25 cellular contexts compared by ENCODE assay signal in genomic region chr12:18888062-18888461, GRCh38.
DNase-seq lines count a peak whose midpoint lies in the region; ATAC-seq, FAIRE-seq and TF ChIP-seq lines count a peak whose summit lies in the region.
"Had no signal": no experiment of that assay in that cellular context is flagged by ENCODE, and none has a peak within 500 bp of the region (broad histone marks: within the 10 kb centered on the region; RNA-seq: fewer than 3 reads in every experiment).

No MANE protein-coding gene starts in this region.

- TF ChIP-seq POLR2A in esophagus muscularis mucosa (IDR thresholded peaks at IDR 0.05; ENCODE audit: low read depth) = no peak

- no peak for TF ChIP-seq CTCF in esophagus muscularis mucosa (IDR thresholded peaks at IDR 0.05)
- no peak for TF ChIP-seq CTCF in progenitor cell of endocrine pancreas (IDR thresholded peaks at IDR 0.05; ENCODE audit: unreplicated experiment)

- POLR2A ChIA-PET in CD4-positive, alpha-beta memory T cell (lab: Charles Lee; ENCODE audit: partially characterized antibody) = no interaction called here

- ATAC-seq in HG03045 (IDR thresholded peaks at IDR 0.05; ENCODE audit: unreplicated experiment) = no peak
- ATAC-seq: activated CD4-positive, alpha-beta T cell treated with anti-CD3 and anti-CD28 coated beads for 36 hours; activated CD8-positive, alpha-beta T cell treated with anti-CD3 and anti-CD28 coated beads, Interleukin-2, amount 10 ng/mL, durations not matched to agents 7 days and 5 days; gastrocnemius medialis; stimulated activated naive B cell treated with anti-CD40 and anti-IgM and Interleukin-4, amounts not matched to agents 10 μg/mL and 1 μg/mL and 100 μg/mL, for 72 hours; upper lobe of right lung had no signal

- CTCF ChIA-PET in CD4-positive, alpha-beta memory T cell (lab: Charles Lee; ENCODE audit: partially characterized antibody) = no interaction called here

- H3K9me3 Mint-ChIP-seq in CD4-positive, alpha-beta memory T cell = peaks cover 0 to 3% (median 0%) of the 10 kb centered on the region in 8 donors
- peaks cover 12% of the 10 kb centered on the region for H3K9me3 Mint-ChIP-seq in progenitor cell of endocrine pancreas (ENCODE audit: low read depth)
- H3K9me3 Mint-ChIP-seq: HFFc6 had no signal

- H3K27ac ChIP-seq in GM23248 (no peak overlapping the region), esophagus muscularis mucosa (replicated peaks in 1 of 4) (peak overlapping the region; percentile 48 to 69 (median 68))
- no peak overlapping the region for H3K27ac ChIP-seq in CD4-positive, alpha-beta memory T cell (ENCODE audit: low read depth, low read length)
- H3K27ac ChIP-seq: esophagus squamous epithelium, gastrocnemius medialis, upper lobe of right lung had no signal

- no peaks in the 10 kb centered on the region for H4K20me1 ChIP-seq in GM23248 (ENCODE audit: insufficient read depth)

- H3K27ac Mint-ChIP-seq in CD4-positive, alpha-beta memory T cell = no peak overlapping the region
- H3K27ac Mint-ChIP-seq in progenitor cell of endocrine pancreas = no peak overlapping the region
- H3K27ac Mint-ChIP-seq: activated CD4-positive, alpha-beta T cell treated with anti-CD3 and anti-CD28 coated beads for 36 hours; activated CD8-positive, alpha-beta T cell treated with anti-CD3 and anti-CD28 coated beads, Interleukin-2, amount 10 ng/mL, durations not matched to agents 7 days and 5 days; activated naive CD4-positive, alpha-beta T cell treated with anti-CD3 and anti-CD28 coated beads, Interleukin-2, amount 50 U/mL, for 24 hours; activated T-helper 2 cell treated with anti-CD3 and anti-CD28 coated beads, Interferon-gamma antibody, Interleukin-2, Interleukin-4, amounts not matched to agents 10 μg/mL and 5 μg/mL and 100 μg/mL, durations not matched to agents 14 hours and 24 hours and 36 hours; dendritic cell treated with granulocyte-macrophage colony-stimulating factor and Interleukin-4, amounts not matched to agents 40 ng/mL and 50 ng/mL, for 4 days; HFFc6; stimulated activated naive B cell treated with anti-CD40 and anti-IgM and Interleukin-4, amounts not matched to agents 10 μg/mL and 1 μg/mL and 100 μg/mL, for 72 hours had no signal

- no peaks in the 10 kb centered on the region for H3K4me1 Mint-ChIP-seq in CD4-positive, alpha-beta memory T cell
- H3K4me1 Mint-ChIP-seq in progenitor cell of endocrine pancreas (ENCODE audit: low read depth) = peaks cover 2% of the 10 kb centered on the region
- H3K4me1 Mint-ChIP-seq: activated CD4-positive, alpha-beta T cell treated with anti-CD3 and anti-CD28 coated beads for 36 hours; activated naive CD4-positive, alpha-beta T cell treated with anti-CD3 and anti-CD28 coated beads, Interleukin-2, amount 50 U/mL, for 24 hours; stimulated activated naive B cell treated with anti-CD40 and anti-IgM and Interleukin-4, amounts not matched to agents 10 μg/mL and 1 μg/mL and 100 μg/mL, for 72 hours had no signal

- no peaks in the 10 kb centered on the region for H3K36me3 Mint-ChIP-seq in CD4-positive, alpha-beta memory T cell
- H3K36me3 Mint-ChIP-seq in progenitor cell of endocrine pancreas (ENCODE audit: insufficient read depth) = peaks cover 2% of the 10 kb centered on the region
- H3K36me3 Mint-ChIP-seq: activated naive CD4-positive, alpha-beta T cell treated with anti-CD3 and anti-CD28 coated beads, Interleukin-2, amount 50 U/mL, for 24 hours; stimulated activated naive B cell treated with anti-CD40 and anti-IgM and Interleukin-4, amounts not matched to agents 10 μg/mL and 1 μg/mL and 100 μg/mL, for 72 hours had no signal

- no peaks in the 10 kb centered on the region for H3F3A ChIP-seq in GM23248 (ENCODE audit: insufficient read depth)

- H3K79me2 ChIP-seq in GM23248 (ENCODE audit: insufficient read depth) = no peaks in the 10 kb centered on the region

- intact Hi-C loops in esophagus muscularis mucosa (cut with DNase I) = no loop called here
- intact Hi-C loops in CD4-positive, alpha-beta memory T cell (cut with micrococcal nuclease) = no loop called here

- H3K27me3 ChIP-seq in GM23248 (replicated peaks; ENCODE audit: insufficient read depth) = no peaks in the 10 kb centered on the region
- no peaks in the 10 kb centered on the region for H3K27me3 ChIP-seq in esophagus muscularis mucosa
- H3K27me3 ChIP-seq in CD4-positive, alpha-beta memory T cell (ENCODE audit: insufficient read depth, low read length) = no peaks in the 10 kb centered on the region
- H3K27me3 ChIP-seq: esophagus squamous epithelium, gastrocnemius medialis, upper lobe of right lung had no signal

- no peak for FAIRE-seq in HTR-8/SVneo (lab: Jason Lieb, UNC)

- H3K4me1 ChIP-seq in GM23248 (ENCODE audit: insufficient read depth) (no peaks in the 10 kb centered on the region), esophagus muscularis mucosa (peaks cover 0 to 23% (median 19%) of the 10 kb centered on the region in 4 donors)
- no peaks in the 10 kb centered on the region for H3K4me1 ChIP-seq in CD4-positive, alpha-beta memory T cell (ENCODE audit: insufficient read depth, low read length)
- H3K4me1 ChIP-seq: esophagus squamous epithelium, gastrocnemius medialis, upper lobe of right lung had no signal

- H3K4me3 Mint-ChIP-seq in CD4-positive, alpha-beta memory T cell = no peak overlapping the region
- H3K4me3 Mint-ChIP-seq in progenitor cell of endocrine pancreas (ENCODE audit: low read depth) = no peak overlapping the region
- H3K4me3 Mint-ChIP-seq: activated CD4-positive, alpha-beta T cell treated with anti-CD3 and anti-CD28 coated beads for 36 hours; activated CD8-positive, alpha-beta T cell treated with anti-CD3 and anti-CD28 coated beads, Interleukin-2, amount 10 ng/mL, durations not matched to agents 7 days and 5 days; activated naive CD4-positive, alpha-beta T cell treated with anti-CD3 and anti-CD28 coated beads, Interleukin-2, amount 50 U/mL, for 24 hours; dendritic cell treated with granulocyte-macrophage colony-stimulating factor and Interleukin-4, amounts not matched to agents 40 ng/mL and 50 ng/mL, for 4 days; HFFc6; stimulated activated naive B cell treated with anti-CD40 and anti-IgM and Interleukin-4, amounts not matched to agents 10 μg/mL and 1 μg/mL and 100 μg/mL, for 72 hours had no signal

- in situ Hi-C loops in GM23248 (cut with MboI) = no loop called here

- H3K9me3 ChIP-seq in GM23248 (ENCODE audit: low read depth) = no peaks in the 10 kb centered on the region
- H3K9me3 ChIP-seq in esophagus muscularis mucosa = peaks cover 0 to 5% (median 0%) of the 10 kb centered on the region in 4 donors
- H3K9me3 ChIP-seq in CD4-positive, alpha-beta memory T cell (ENCODE audit: control insufficient read depth in 1 of 2, low read length in 2 of 2) = no peaks in the 10 kb centered on the region
- H3K9me3 ChIP-seq: esophagus squamous epithelium, gastrocnemius medialis, upper lobe of right lung had no signal

- H3K4me3 ChIP-seq in GM23248 (no peak overlapping the region), esophagus muscularis mucosa (no peak overlapping the region)
- H3K4me3 ChIP-seq in CD4-positive, alpha-beta memory T cell (ENCODE audit: low read length in 2 of 2) = no peak overlapping the region
- H3K4me3 ChIP-seq: esophagus squamous epithelium, gastrocnemius medialis, upper lobe of right lung had no signal

- H2AFZ ChIP-seq in GM23248 = no peak overlapping the region

- H3K9me2 ChIP-seq in GM23248 (ENCODE audit: insufficient read depth) = no peaks in the 10 kb centered on the region

- H3K4me2 ChIP-seq in GM23248 (ENCODE audit: unreplicated experiment) = no peak overlapping the region

- H3K27me3 Mint-ChIP-seq in CD4-positive, alpha-beta memory T cell = peaks cover 3 to 7% of the 10 kb centered on the region in 2 donors
- peaks cover 5% of the 10 kb centered on the region for H3K27me3 Mint-ChIP-seq in progenitor cell of endocrine pancreas
- H3K27me3 Mint-ChIP-seq: activated naive CD4-positive, alpha-beta T cell treated with anti-CD3 and anti-CD28 coated beads, Interleukin-2, amount 50 U/mL, for 24 hours; dendritic cell treated with granulocyte-macrophage colony-stimulating factor and Interleukin-4, amounts not matched to agents 40 ng/mL and 50 ng/mL, for 4 days; stimulated activated naive B cell treated with anti-CD40 and anti-IgM and Interleukin-4, amounts not matched to agents 10 μg/mL and 1 μg/mL and 100 μg/mL, for 72 hours had no signal

- H3K36me3 ChIP-seq in GM23248 (ENCODE audit: low read depth) (no peaks in the 10 kb centered on the region), esophagus muscularis mucosa (no peaks in the 10 kb centered on the region)
- H3K36me3 ChIP-seq in CD4-positive, alpha-beta memory T cell (ENCODE audit: insufficient read depth, low read length) = no peaks in the 10 kb centered on the region
- H3K36me3 ChIP-seq: esophagus squamous epithelium, gastrocnemius medialis, upper lobe of right lung had no signal

- WGBS in GM23248 (ENCODE audit: low coverage in 1 of 2, low lambda C conversion rate in 2 of 2, missing lambda C conversion rate in 2 of 2), 2 experiments = 31 to 36% methylated on average over 2 of the region's 2 CpGs
- WGBS in esophagus muscularis mucosa = 88% methylated on average over 2 of the region's 2 CpGs

- H3K9ac ChIP-seq in GM23248 = no peak overlapping the region

- TF ChIP-seq EP300 in esophagus muscularis mucosa (IDR thresholded peaks at IDR 0.05) = no peak

- DNase-seq in GM23248 (peak; percentile 7), NCI-H2227 treated with DMSO at 0.1 percent for 48 hours (lab: John Stamatoyannopoulos, UW) (peak; percentile 73), esophagus muscularis mucosa (ENCODE audit: extremely low spot score) (no peak), iPS-NIHi7 (ENCODE audit: extremely low spot score) (peak; percentile 18), HTR-8/SVneo (ENCODE audit: insufficient read length, low spot score) (no peak), progenitor cell of endocrine pancreas (ENCODE audit: low spot score, unreplicated experiment) (no peak)
- no peak for DNase-seq in CD4-positive, alpha-beta memory T cell
- DNase-seq: activated CD4-positive, alpha-beta T cell treated with anti-CD3 and anti-CD28 coated beads for 36 hours; activated CD8-positive, alpha-beta T cell treated with anti-CD3 and anti-CD28 coated beads, Interleukin-2, amount 10 ng/mL, durations not matched to agents 7 days and 5 days; C1 segment of cervical spinal cord; central memory CD4-positive, alpha-beta T cell; DND-41; esophagus squamous epithelium; gastrocnemius medialis; HFFc6; IMR-90; NCI-H187; NCI-H526 treated with DMSO at 0.1 percent for 48 hours; stimulated activated CD4-positive, alpha-beta T cell treated with anti-CD3 and anti-CD28 coated beads, Interleukin-4, amount 100 ng/mL, for 4 hours; stimulated activated naive B cell treated with anti-CD40 and anti-IgM and Interleukin-4, amounts not matched to agents 10 μg/mL and 1 μg/mL and 100 μg/mL, for 72 hours; upper lobe of right lung had no signal

Comparison
In these comparisons a context has a peak if more than half of its experiments do, and no peak if none do; other contexts are left out.
1. DNase-seq: peak in GM23248 (single experiment), NCI-H2227 treated with DMSO at 0.1 percent for 48 hours (single experiment) and iPS-NIHi7 (single experiment); none in esophagus muscularis mucosa (single experiment), CD4-positive, alpha-beta memory T cell (0 of 5), HTR-8/SVneo (single experiment) and progenitor cell of endocrine pancreas (single experiment).
2. H3K27ac ChIP-seq: peak in esophagus muscularis mucosa (4 of 4); none in GM23248 (single experiment) and CD4-positive, alpha-beta memory T cell (single experiment).